8 cellular contexts compared by ENCODE assay signal in genomic region chr7:74655785-74656420, GRCh38. TPM values are rescaled to one million over a fixed set of nuclear protein-coding genes. Genes with fewer than 3 reads are reported as not detected.
A peak's percentile ranks its signal among the peaks of the same experiment; 100 is the strongest.
DNase-seq lines count a peak whose midpoint lies in the region; ATAC-seq and TF ChIP-seq lines count a peak whose summit lies in the region.

No MANE protein-coding gene starts in this region.

- DNase-seq in CD1c-positive myeloid dendritic cell (ENCODE audit: extremely low spot score): peak; percentile 26
- peak; percentile 39 to 53 for DNase-seq in Kasumi-1 (lab: John Stamatoyannopoulos, UW)
- DNase-seq in NCI-H2029 (lab: John Stamatoyannopoulos, UW): no peak
- no peak for DNase-seq in SHP77 treated with DMSO at 0.1 percent for 48 hours (lab: John Stamatoyannopoulos, UW)

- peaks cover 24% of the 10 kb centered on the region for H3K79me2 ChIP-seq in neural cell (replicated peaks; ENCODE audit: insufficient read depth, low read length)

- no peaks in the 10 kb centered on the region for H3K27me3 ChIP-seq in neural cell (ENCODE audit: insufficient read depth, low read depth, low read length)

- ATAC-seq in GM19463 (IDR thresholded peaks at IDR 0.05; ENCODE audit: unreplicated experiment) (no peak), HG02870 (IDR thresholded peaks at IDR 0.05; ENCODE audit: unreplicated experiment) (no peak)

- H3K9me3 ChIP-seq in neural cell (ENCODE audit: low read length): no peaks in the 10 kb centered on the region

- peak overlapping the region; percentile 19 for H2AFZ ChIP-seq in neural cell (ENCODE audit: low read depth, low read length)

- peak overlapping the region; percentile 99 for H3K9ac ChIP-seq in neural cell (ENCODE audit: low read length)

- H3K9me2 ChIP-seq in neural cell (ENCODE audit: insufficient read depth, low read length): no peaks in the 10 kb centered on the region

- H4K20me1 ChIP-seq in neural cell (ENCODE audit: insufficient read depth): peaks cover 4% of the 10 kb centered on the region

- H3K27ac ChIP-seq in cingulate gyrus (ENCODE audit: low read depth, low read length) (peak overlapping the region; percentile 71), neural cell (ENCODE audit: low read length) (peak overlapping the region; percentile 100)

- TF ChIP-seq CTCF in neural cell (IDR thresholded peaks at IDR 0.05; ENCODE audit: poor library complexity, severe bottlenecking): no peak

- H3F3A ChIP-seq in neural cell (ENCODE audit: insufficient read depth, low read length, poor library complexity, severe bottlenecking): no peaks in the 10 kb centered on the region

- no peaks in the 10 kb centered on the region for H3K36me3 ChIP-seq in neural cell (ENCODE audit: insufficient read depth, low read length)

- TF ChIP-seq EP300 in neural cell (conservative IDR thresholded peaks at IDR 0.05; ENCODE audit: poor library complexity, severe bottlenecking): no peak

- H3K4me2 ChIP-seq in neural cell (ENCODE audit: low read length): peak overlapping the region; percentile 62

- H3K4me3 ChIP-seq in neural cell (ENCODE audit: low read length): peak overlapping the region; percentile 91

- no peak for TF ChIP-seq RAD21 in neural cell (conservative IDR thresholded peaks at IDR 0.05)

TF ChIP-seq in neural cell, 6 proteins besides CTCF, POLR2A, EP300 and RAD21:
- TF ChIP-seq SMC3 (conservative IDR thresholded peaks at IDR 0.05; ENCODE audit: poor library complexity) (no peak), EZH2 (IDR thresholded peaks at IDR 0.05; ENCODE audit: borderline replicate concordance, insufficient read depth, low read length, poor library complexity, severe bottlenecking) (no peak), TAF1 (IDR thresholded peaks at IDR 0.05; ENCODE audit: low read depth) (no peak), MXI1 (conservative IDR thresholded peaks at IDR 0.05; ENCODE audit: poor library complexity, severe bottlenecking) (no peak), REST (IDR thresholded peaks at IDR 0.05; ENCODE audit: borderline replicate concordance) (no peak), POLR2AphosphoS5 (IDR thresholded peaks at IDR 0.05) (no peak)
TF ChIP-seq in neural cell: peak in this region for 0.

RNA-seq across cellular contexts. Expression of gene GTF2I, which starts 1.6 kb away (rescaled TPM):
- polyA plus RNA-seq in neural cell: 274 and 562 TPM in 2 replicates
- polyA minus RNA-seq in neural cell: 381 and 433 TPM in 2 replicates

Comparison
In these comparisons a context has a peak if more than half of its experiments do, and no peak if none do; other contexts are left out.
1. DNase-seq: peak in CD1c-positive myeloid dendritic cell (single experiment) and Kasumi-1 (2 of 2); none in NCI-H2029 (single experiment) and SHP77 treated with DMSO at 0.1 percent for 48 hours (single experiment).